ENCODE assay signal across 7 cellular contexts in the genomic region with DNA sequence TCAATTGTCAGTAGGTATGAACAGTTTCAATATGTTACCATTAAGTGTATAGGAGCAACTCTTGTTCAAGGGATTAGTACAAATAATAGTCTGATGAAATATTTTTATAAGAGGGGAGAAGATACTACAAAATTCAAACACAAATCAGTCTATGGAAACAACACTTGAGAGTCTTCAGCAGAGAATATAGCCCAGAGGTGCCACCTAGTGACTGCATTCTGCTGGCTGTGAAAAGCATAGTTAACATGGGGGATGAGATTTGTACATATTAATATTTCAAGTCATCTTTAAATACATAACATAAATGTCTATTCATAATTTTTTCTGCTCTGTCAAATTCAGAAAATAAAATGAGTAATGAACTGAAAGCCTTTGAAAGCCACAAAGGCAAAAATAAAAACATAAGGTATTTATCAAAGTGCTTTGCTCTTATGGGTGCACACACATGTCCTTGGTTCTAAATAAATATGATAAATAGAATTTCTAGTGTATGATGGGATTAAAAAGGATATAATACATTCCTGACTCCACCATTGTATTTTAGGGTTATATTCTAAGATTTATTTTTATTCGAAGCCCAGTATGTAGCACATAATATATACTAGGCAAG.
A peak's percentile ranks its signal among the peaks of the same experiment; 100 is the strongest.
DNase-seq lines count a peak whose midpoint lies in the region; ATAC-seq and TF ChIP-seq lines count a peak whose summit lies in the region.

No MANE protein-coding gene starts in this region.

- H4K20me1 ChIP-seq in fibroblast of lung (ENCODE audit: control insufficient read depth, extremely low read depth, insufficient read depth, low read length) (no peaks in the 10 kb centered on the region), osteoblast (ENCODE audit: insufficient read depth, low read length) (no peaks in the 10 kb centered on the region)

- DNase-seq in GM12865 (ENCODE audit: low read depth) (peak; percentile 34), HS-5 (ENCODE audit: low read depth) (peak; percentile 25), RKO (ENCODE audit: low spot score) (peak; percentile 62), fibroblast of lung (ENCODE audit: low read depth in 2 of 2) (peak; percentile 32 to 71), osteoblast (ENCODE audit: insufficient read length, low spot score, missing footprints) (peak; percentile 45)

- no peak overlapping the region for H3K4me2 ChIP-seq in fibroblast of lung (ENCODE audit: extremely low read depth, insufficient read depth, low read length)
- H3K4me2 ChIP-seq in osteoblast (ENCODE audit: insufficient read depth, low read length): no peak overlapping the region

- ATAC-seq in GM21360 (IDR thresholded peaks at IDR 0.05; ENCODE audit: unreplicated experiment) (no peak), HG03139 (IDR thresholded peaks at IDR 0.05; ENCODE audit: unreplicated experiment) (no peak)

- H3K9ac ChIP-seq in fibroblast of lung (ENCODE audit: insufficient read depth, low read length): no peak overlapping the region

- H3K79me2 ChIP-seq in fibroblast of lung (ENCODE audit: control insufficient read depth, insufficient read depth, low read length) (no peaks in the 10 kb centered on the region), osteoblast (ENCODE audit: insufficient read depth, low read length) (no peaks in the 10 kb centered on the region)

- H3K27me3 ChIP-seq in fibroblast of lung (ENCODE audit: control insufficient read depth, insufficient read depth, low read length) (no peaks in the 10 kb centered on the region), osteoblast (ENCODE audit: insufficient read depth, low read length) (no peaks in the 10 kb centered on the region)

- H3K9me3 ChIP-seq in fibroblast of lung (ENCODE audit: control insufficient read depth, insufficient read depth, low read depth, low read length) (no peaks in the 10 kb centered on the region), osteoblast (ENCODE audit: low read depth, low read length) (no peaks in the 10 kb centered on the region)

- H3K4me1 ChIP-seq in fibroblast of lung (ENCODE audit: control insufficient read depth, extremely low read depth, insufficient read depth, low read length): no peaks in the 10 kb centered on the region
- H3K4me1 ChIP-seq in osteoblast (ENCODE audit: insufficient read depth, low read length): no peaks in the 10 kb centered on the region

- TF ChIP-seq CTCF in GM12865 (IDR thresholded peaks at IDR 0.05; ENCODE audit: insufficient read depth, low read depth, low read length, missing control alignments) (peak; percentile 43), fibroblast of lung (conservative IDR thresholded peaks at IDR 0.05 in 1 of 2, IDR thresholded peaks at IDR 0.05 in 1 of 2; ENCODE audit: low read depth in 1 of 2, low read length in 2 of 2) (peak; percentile 79 to 85), osteoblast (IDR thresholded peaks at IDR 0.05; ENCODE audit: extremely low read depth, low read depth, low read length) (peak; percentile 52)

- H3K27ac ChIP-seq in fibroblast of lung (ENCODE audit: insufficient read depth, low read length) (no peak overlapping the region), osteoblast (ENCODE audit: low read depth, low read length) (no peak overlapping the region)

- H3K36me3 ChIP-seq in fibroblast of lung (ENCODE audit: control insufficient read depth, insufficient read depth, low read length): no peaks in the 10 kb centered on the region
- H3K36me3 ChIP-seq in osteoblast (ENCODE audit: insufficient read depth, low read length): no peaks in the 10 kb centered on the region

- H2AFZ ChIP-seq in fibroblast of lung (ENCODE audit: low read length) (no peak overlapping the region), osteoblast (ENCODE audit: low read length) (no peak overlapping the region)

- H3K4me3 ChIP-seq in GM12865 (ENCODE audit: low read depth, low read length) (no peak overlapping the region), fibroblast of lung (replicated peaks in 1 of 4; ENCODE audit: control extremely low read depth in 1 of 4, insufficient read depth in 1 of 4, low read depth in 3 of 4, low read length in 4 of 4) (no peak overlapping the region), osteoblast (ENCODE audit: insufficient read depth, low read length) (no peak overlapping the region)
